Comparison of ENCODE assay signal across 11 cellular contexts in genomic region chrX:136588060-136588459, GRCh38. TPM values are rescaled to one million over a fixed set of nuclear protein-coding genes. Genes with fewer than 3 reads are reported as not detected.
DNase-seq lines count a peak whose midpoint lies in the region; ATAC-seq, FAIRE-seq and TF ChIP-seq lines count a peak whose summit lies in the region.
"Had no signal": no experiment of that assay in that cellular context is flagged by ENCODE, and none has a peak within 500 bp of the region (broad histone marks: within the 10 kb centered on the region; RNA-seq: fewer than 3 reads in every experiment).

No MANE protein-coding gene starts in this region.

- peak; percentile 42 for ATAC-seq in GM19023 (IDR thresholded peaks at IDR 0.05; ENCODE audit: unreplicated experiment)
- peak; percentile 55 for ATAC-seq in HG02973 (IDR thresholded peaks at IDR 0.05; ENCODE audit: unreplicated experiment)
- no peak for ATAC-seq in HG02571 (IDR thresholded peaks at IDR 0.05; ENCODE audit: unreplicated experiment)

- peaks cover 0 to 1% (median 0%) of the 10 kb centered on the region in 3 donors for H3K36me3 Mint-ChIP-seq in CD8-positive, alpha-beta memory T cell
- no peaks in the 10 kb centered on the region for H3K36me3 Mint-ChIP-seq in activated naive CD8-positive, alpha-beta T cell

- H3K36me3 ChIP-seq in CD8-positive, alpha-beta memory T cell (ENCODE audit: insufficient read depth, low read length) = no peaks in the 10 kb centered on the region

- no peak for FAIRE-seq in D721Med (lab: Jason Lieb, UNC)

- TF ChIP-seq CTCF in D721Med (IDR thresholded peaks at IDR 0.05; ENCODE audit: insufficient read depth, missing control alignments) = no peak

- peak in 2 of 5 donors; percentile 12 to 44 for DNase-seq in CD8-positive, alpha-beta memory T cell
- DNase-seq in D721Med (ENCODE audit: insufficient read length, low spot score) (no peak), SHP77 treated with DMSO at 0.1 percent for 48 hours (lab: John Stamatoyannopoulos, UW) (no peak), posterior cingulate gyrus (no peak)
- DNase-seq: stimulated activated CD8-positive, alpha-beta memory T cell treated with anti-CD3 and anti-CD28 coated beads, Interleukin-4, amount 100 ng/mL, for 48 hours had no signal

- CTCF ChIA-PET in CD8-positive, alpha-beta memory T cell (lab: Charles Lee) = no interaction called here

- no peak overlapping the region for H3K27ac ChIP-seq in CD8-positive, alpha-beta memory T cell (ENCODE audit: low read depth, low read length)

- peaks cover 46% of the 10 kb centered on the region for H3K4me1 ChIP-seq in CD8-positive, alpha-beta memory T cell (ENCODE audit: insufficient read depth, low read length)

- no peaks in the 10 kb centered on the region for H3K9me3 ChIP-seq in CD8-positive, alpha-beta memory T cell (ENCODE audit: low read length)

- H3K9me3 Mint-ChIP-seq in CD8-positive, alpha-beta memory T cell = no peaks in the 10 kb centered on the region
- no peaks in the 10 kb centered on the region for H3K9me3 Mint-ChIP-seq in activated naive CD8-positive, alpha-beta T cell (ENCODE audit: low read depth)

- H3K4me3 ChIP-seq in CD8-positive, alpha-beta memory T cell (ENCODE audit: low read length) = no peak overlapping the region

- H3K4me3 Mint-ChIP-seq in CD8-positive, alpha-beta memory T cell = peak overlapping the region; percentile 24 to 65 (median 46)
- peak overlapping the region; percentile 45 for H3K4me3 Mint-ChIP-seq in activated naive CD8-positive, alpha-beta T cell

- peaks cover 46 to 60% (median 56%) of the 10 kb centered on the region in 3 donors for H3K4me1 Mint-ChIP-seq in CD8-positive, alpha-beta memory T cell
- H3K4me1 Mint-ChIP-seq in activated naive CD8-positive, alpha-beta T cell (ENCODE audit: low read depth) = peaks cover 55% of the 10 kb centered on the region

- H3K27me3 ChIP-seq in CD8-positive, alpha-beta memory T cell (ENCODE audit: insufficient read depth, low read length, poor library complexity, severe bottlenecking) = no peaks in the 10 kb centered on the region

- POLR2A ChIA-PET in CD8-positive, alpha-beta memory T cell (lab: Charles Lee) = interaction anchor here (0.6 kb wide), 1 partner anchor 16 kb away, joined by 6 read pairs; no protein-coding TSS in a partner anchor

- H3K27me3 Mint-ChIP-seq in CD8-positive, alpha-beta memory T cell = peaks cover 0 to 8% of the 10 kb centered on the region in 2 donors
- H3K27me3 Mint-ChIP-seq in activated naive CD8-positive, alpha-beta T cell = no peaks in the 10 kb centered on the region

- peak overlapping the region; percentile 74 to 97 (median 89) for H3K27ac Mint-ChIP-seq in CD8-positive, alpha-beta memory T cell
- H3K27ac Mint-ChIP-seq in activated naive CD8-positive, alpha-beta T cell = peak overlapping the region; percentile 85

- intact Hi-C loops in posterior cingulate gyrus (cut with DNase I) = no loop called here

RNA-seq across cellular contexts. Expression of gene VGLL1, which starts 56.0 kb away (rescaled TPM):
- not detected for total RNA-seq in CD8-positive, alpha-beta memory T cell
- not detected for polyA plus RNA-seq in CD8-positive, alpha-beta memory T cell
- total RNA-seq: mononuclear cell; T-helper 2 cell treated with Interferon-gamma antibody and Interleukin-4, amounts not matched to agents 100 ng/mL and 5 ng/mL, for 36 hours had no signal

RNA-seq across cellular contexts. Expression of gene CD40LG, which starts 59.9 kb away (rescaled TPM):
- total RNA-seq in CD8-positive, alpha-beta memory T cell = 10 to 100 TPM in 1 of 2 experiments, 1 to 10 TPM in 1; 9.2 to 10.1 TPM
- polyA plus RNA-seq in CD8-positive, alpha-beta memory T cell = 20.0 TPM
